9 cellular contexts compared by ENCODE assay signal in the genomic region with DNA sequence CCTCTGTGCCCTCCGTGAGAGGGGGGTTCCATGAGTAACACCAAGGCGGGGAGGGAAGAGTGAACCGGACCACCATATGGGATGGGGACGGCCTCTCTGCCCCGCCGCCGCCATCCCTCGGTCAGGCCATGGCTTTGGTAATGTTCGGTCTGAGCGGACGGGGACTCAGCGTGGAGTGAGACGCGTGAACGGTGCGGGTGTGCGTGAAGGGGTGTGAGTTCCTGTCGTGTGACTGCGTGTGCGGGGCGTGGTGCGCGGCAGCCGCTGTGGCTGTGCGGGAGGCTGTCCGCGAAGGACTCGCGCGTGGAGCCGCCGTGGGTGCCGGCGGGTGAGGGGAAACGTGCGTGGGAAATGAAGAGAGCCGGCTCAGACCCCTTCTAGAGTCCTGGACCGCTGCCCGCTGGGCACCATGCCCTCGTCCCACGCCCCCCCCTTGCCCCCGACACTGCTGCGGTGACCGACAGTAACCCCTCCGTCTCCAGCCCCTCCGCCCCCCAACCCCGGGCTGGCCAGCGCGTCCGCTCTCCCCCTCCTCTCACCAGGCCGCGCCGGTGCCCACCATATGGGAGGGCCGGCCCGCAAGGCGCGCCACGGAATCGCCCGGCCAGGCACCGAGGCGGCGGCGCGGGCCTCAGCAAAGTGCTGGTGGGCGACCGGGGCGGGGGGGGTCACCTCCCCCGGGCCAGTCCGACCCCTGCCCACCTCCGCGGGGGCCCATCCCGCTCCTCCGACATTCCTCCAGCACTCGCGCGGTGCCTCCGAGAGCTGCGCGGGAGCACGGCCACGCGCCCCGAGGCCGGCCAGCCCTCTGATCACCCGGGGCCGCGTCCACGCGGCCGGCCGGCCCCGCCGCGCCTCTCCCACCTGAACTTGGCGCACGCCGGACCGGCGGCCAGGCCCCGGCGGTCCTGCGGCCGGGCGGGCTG. TPM values are rescaled to one million over a fixed set of nuclear protein-coding genes. Genes with fewer than 3 reads are reported as not detected.
DNase-seq lines count a peak whose midpoint lies in the region; ATAC-seq lines count a peak whose summit lies in the region.
"Had no signal": no experiment of that assay in that cellular context is flagged by ENCODE, and none has a peak within 500 bp of the region (broad histone marks: within the 10 kb centered on the region; RNA-seq: fewer than 3 reads in every experiment).

No MANE protein-coding gene starts in this region.

- no peaks in the 10 kb centered on the region for H3K9me3 Mint-ChIP-seq in activated CD4-positive, alpha-beta memory T cell treated with anti-CD3 and anti-CD28 coated beads for 36 hours

- peaks cover 43% of the 10 kb centered on the region for H3K27me3 Mint-ChIP-seq in activated CD4-positive, alpha-beta memory T cell treated with anti-CD3 and anti-CD28 coated beads for 36 hours

- peak overlapping the region; percentile 73 for H3K4me3 Mint-ChIP-seq in activated CD4-positive, alpha-beta memory T cell treated with anti-CD3 and anti-CD28 coated beads for 36 hours

- no peak overlapping the region for H3K27ac Mint-ChIP-seq in activated CD4-positive, alpha-beta memory T cell treated with anti-CD3 and anti-CD28 coated beads for 36 hours

- no peak for ATAC-seq in GM21529 (IDR thresholded peaks at IDR 0.05; ENCODE audit: unreplicated experiment)

- peaks cover 14% of the 10 kb centered on the region for H3K4me1 Mint-ChIP-seq in activated CD4-positive, alpha-beta memory T cell treated with anti-CD3 and anti-CD28 coated beads for 36 hours (ENCODE audit: low read depth)

- intact Hi-C loops in activated CD4-positive, alpha-beta memory T cell treated with anti-CD3 and anti-CD28 coated beads for 36 hours (cut with micrococcal nuclease), result loop anchor here (1.0 kb wide), 1 partner anchor 119 kb away; the partner anchor contains the start of gene ZXDC

- H3K36me3 Mint-ChIP-seq in activated CD4-positive, alpha-beta memory T cell treated with anti-CD3 and anti-CD28 coated beads for 36 hours, result no peaks in the 10 kb centered on the region

- DNase-seq in stimulated activated CD4-positive, alpha-beta T cell treated with anti-CD3 and anti-CD28 coated beads, Interleukin-15, amount 100 ng/mL, for 24 hours, result peak; percentile 24
- no peak for DNase-seq in stimulated activated CD4-positive, alpha-beta T cell treated with anti-CD3 and anti-CD28 coated beads, Interleukin-4, amount 100 ng/mL, for 1 hour
- peak; percentile 16 for DNase-seq in activated CD4-positive, alpha-beta memory T cell treated with anti-CD3 and anti-CD28 coated beads for 36 hours
- peak; percentile 48 for DNase-seq in germinal center (ENCODE audit: low spot score)
- peak; percentile 41 for DNase-seq in occipital lobe (lab: John Stamatoyannopoulos, UW)
- DNase-seq in NCI-H1048 (lab: John Stamatoyannopoulos, UW), result no peak
- DNase-seq in kidney tubule cell (ENCODE audit: low spot score), result no peak

- CTCF ChIA-PET in activated CD4-positive, alpha-beta memory T cell treated with anti-CD3 and anti-CD28 coated beads for 36 hours (lab: Charles Lee), result interaction anchor here (1.0 to 1.3 kb wide), 2 partner anchors 118 to 223 kb away, joined by 3 read pairs; no protein-coding TSS in a partner anchor

- POLR2A ChIA-PET in activated CD4-positive, alpha-beta memory T cell treated with anti-CD3 and anti-CD28 coated beads for 36 hours (lab: Charles Lee), result no interaction called here

RNA-seq across cellular contexts. Expression of gene KLF15, which starts 0.6 kb away (rescaled TPM):
- under 1 TPM; 0.40 to 0.46 TPM for total RNA-seq in activated CD4-positive, alpha-beta memory T cell treated with anti-CD3 and anti-CD28 coated beads for 36 hours
- 2.8 TPM for total RNA-seq in occipital lobe

RNA-seq across cellular contexts. Expression of gene CFAP100, which starts 38.1 kb away (rescaled TPM):
- not detected for total RNA-seq in activated CD4-positive, alpha-beta memory T cell treated with anti-CD3 and anti-CD28 coated beads for 36 hours
- 2.0 TPM for total RNA-seq in occipital lobe
- total RNA-seq: glomerular endothelial cell had no signal

Comparison
In these comparisons a context has a peak if more than half of its experiments do, and no peak if none do; other contexts are left out.
1. DNase-seq: peak in stimulated activated CD4-positive, alpha-beta T cell treated with anti-CD3 and anti-CD28 coated beads, Interleukin-15, amount 100 ng/mL, for 24 hours (single experiment), activated CD4-positive, alpha-beta memory T cell treated with anti-CD3 and anti-CD28 coated beads for 36 hours (single experiment), germinal center (single experiment) and occipital lobe (single experiment); none in stimulated activated CD4-positive, alpha-beta T cell treated with anti-CD3 and anti-CD28 coated beads, Interleukin-4, amount 100 ng/mL, for 1 hour (single experiment), NCI-H1048 (single experiment) and kidney tubule cell (single experiment).